In the genomic region with DNA sequence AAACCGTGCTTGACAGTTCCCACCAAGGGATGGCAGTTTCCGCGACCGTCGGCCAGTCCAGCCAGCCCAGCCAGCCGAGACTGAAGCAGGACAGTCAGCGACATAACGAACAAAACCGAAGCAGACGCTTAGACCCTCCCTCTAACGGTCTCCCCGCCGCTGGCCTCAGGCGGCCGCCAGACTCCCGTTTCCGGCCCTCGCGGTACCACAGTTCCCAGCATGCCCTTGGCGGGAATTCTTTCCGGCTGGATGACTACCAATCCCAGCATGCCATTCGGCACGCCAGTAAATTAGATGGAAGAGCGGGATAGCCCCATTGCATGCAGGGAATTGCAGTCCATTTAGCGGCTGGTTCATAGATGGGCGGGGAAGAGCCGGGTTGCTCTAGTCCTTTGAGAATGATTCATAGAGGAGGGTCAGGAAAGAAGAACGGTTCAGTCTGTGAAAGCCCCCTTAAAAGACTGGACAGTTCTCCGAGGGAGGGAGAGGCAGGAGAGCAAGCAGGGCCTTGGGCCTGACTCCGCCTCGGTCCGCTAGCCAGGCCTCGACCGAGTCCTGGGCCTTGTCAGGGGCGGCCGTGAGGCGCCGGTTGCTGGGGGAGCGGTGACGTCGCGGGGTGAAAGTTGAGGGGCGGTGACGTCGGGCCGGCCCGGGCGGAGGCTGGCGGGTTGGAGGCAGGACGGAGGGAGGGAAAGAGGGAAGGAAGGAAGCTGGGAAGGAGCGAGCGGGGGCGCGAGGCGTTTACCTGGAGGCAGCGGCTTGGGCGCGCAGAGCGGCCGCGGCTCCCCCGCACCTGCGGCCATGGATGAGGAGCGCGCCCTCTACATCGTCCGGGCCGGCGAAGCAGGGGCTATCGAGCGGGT, we compare ENCODE assay signal across 8 cellular contexts. TPM values are rescaled to one million over a fixed set of nuclear protein-coding genes. Genes with fewer than 3 reads are reported as not detected.
A peak's percentile ranks its signal among the peaks of the same experiment; 100 is the strongest.
DNase-seq lines count a peak whose midpoint lies in the region; ATAC-seq, FAIRE-seq and TF ChIP-seq lines count a peak whose summit lies in the region.

TSS of gene RIC8B (plus strand) at position 738 of the 863 bp plus-strand sequence. CDS start at position 802, 64 bp downstream.

- FAIRE-seq in A204.1 (lab: Jason Lieb, UNC): peak; percentile 98
- FAIRE-seq in small intestine (lab: Jason Lieb, UNC): no peak

- H3K36me3 ChIP-seq in mammary epithelial cell (ENCODE audit: insufficient read depth, low read length) (no peaks in the 10 kb centered on the region), small intestine (ENCODE audit: control insufficient read depth in 2 of 2, insufficient read depth in 2 of 2, low read length in 2 of 2) (no peaks in the 10 kb centered on the region)

- peak within 1 kb of the TSS; percentile 76 to 93 (median 84) for H3K4me3 ChIP-seq in mammary epithelial cell (replicated peaks in 1 of 3; ENCODE audit: insufficient read depth in 1 of 3, low read depth in 2 of 3, low read length in 3 of 3)
- peak within 1 kb of the TSS; percentile 65 to 80 for H3K4me3 ChIP-seq in small intestine (ENCODE audit: low read depth in 1 of 2, low read length in 2 of 2)

- CTCF ChIA-PET in mammary epithelial cell (lab: Charles Lee; ENCODE audit: low non-redundant PET): interaction anchor here (0.5 kb wide), 1 partner anchor 492 kb away, joined by 6 read pairs; no protein-coding TSS in a partner anchor

- H3K27ac ChIP-seq in VCaP (peak within 1 kb of the TSS; percentile 87), mammary epithelial cell (ENCODE audit: insufficient read depth, low read depth, low read length) (peak within 1 kb of the TSS; percentile 95), small intestine (ENCODE audit: low read depth in 1 of 2, low read length in 1 of 2) (peak within 1 kb of the TSS; percentile 90 to 99)

- in situ Hi-C loops in mammary epithelial cell (cut with MboI; ENCODE audit: low sequenced_read_pairs in 2 of 2): no loop called here

- TF ChIP-seq CTCF in VCaP (conservative IDR thresholded peaks at IDR 0.05) (no peak; the same call in 1 of the 2 replicates), mammary epithelial cell (conservative IDR thresholded peaks at IDR 0.05 in 1 of 2, IDR thresholded peaks at IDR 0.05 in 1 of 2; ENCODE audit: extremely low read depth in 1 of 2, insufficient read depth in 1 of 2, low read depth in 1 of 2, low read length in 2 of 2) (no peak)

- H3K9me3 ChIP-seq in mammary epithelial cell (replicated peaks; ENCODE audit: insufficient read depth, low read length): no peaks in the 10 kb centered on the region
- no peaks in the 10 kb centered on the region for H3K9me3 ChIP-seq in small intestine (ENCODE audit: control insufficient read depth, low read depth)

- peak within 1 kb of the TSS; percentile 89 for H3K4me2 ChIP-seq in mammary epithelial cell (ENCODE audit: insufficient read depth, low read depth, low read length)

- BruUV-seq in mammary epithelial cell (replicated peaks; lab: Mats Ljungman, UMichigan): no TSS peak

- dilution Hi-C loops in mammary epithelial cell (cut with HindIII; ENCODE audit: low sequenced_read_pairs): no loop called here

- peak within 1 kb of the TSS; percentile 88 for H3K9ac ChIP-seq in mammary epithelial cell (ENCODE audit: insufficient read depth, low read length)

- H3K27me3 ChIP-seq in mammary epithelial cell (ENCODE audit: insufficient read depth, low read length): no peaks in the 10 kb centered on the region
- no peaks in the 10 kb centered on the region for H3K27me3 ChIP-seq in small intestine (ENCODE audit: control insufficient read depth in 2 of 2, insufficient read depth in 2 of 2, low read length in 2 of 2)

- DNase-seq in NCI-H2171 treated with DMSO at 0.1 percent for 48 hours (lab: John Stamatoyannopoulos, UW) (peak; percentile 99), mammary epithelial cell (peak; percentile 99), iPS-NIHi11 (ENCODE audit: low spot score) (peak; percentile 92), small intestine (peak; percentile 99)

- H2AFZ ChIP-seq in mammary epithelial cell (ENCODE audit: low read depth, low read length): peak within 1 kb of the TSS; percentile 98

- WGBS in mammary epithelial cell (ENCODE audit: low coverage, missing lambda C conversion rate): under 1% methylated on average over 22 of the region's 71 CpGs
- 0% methylated on average over 55 to 71 of the region's 71 CpGs for WGBS in small intestine, 3 donors

- peaks cover 46% of the 10 kb centered on the region for H3K79me2 ChIP-seq in mammary epithelial cell (ENCODE audit: insufficient read depth, low read length)

- intact Hi-C loops in mammary epithelial cell (cut with micrococcal nuclease): loop anchor here (5.0 to 10.0 kb wide), 2 partner anchors 389 to 527 kb away; partner anchors contain the start of gene CKAP4

- H4K20me1 ChIP-seq in mammary epithelial cell (ENCODE audit: insufficient read depth, low read length): no peaks in the 10 kb centered on the region

- H3K4me1 ChIP-seq in mammary epithelial cell (ENCODE audit: insufficient read depth, low read length) (peaks cover 7% of the 10 kb centered on the region), small intestine (ENCODE audit: control insufficient read depth in 2 of 2, insufficient read depth in 1 of 2, low read depth in 1 of 2, low read length in 1 of 2) (peaks cover 3 to 7% of the 10 kb centered on the region in 2 donors)

- ATAC-seq in GM18861 (IDR thresholded peaks at IDR 0.05; ENCODE audit: unreplicated experiment) (peak; percentile 82), HG03097 (IDR thresholded peaks at IDR 0.05; ENCODE audit: low FRiP score, unreplicated experiment) (peak; percentile 88)

RNA-seq across cellular contexts. Expression of gene RIC8B, which starts in this region (rescaled TPM):
- total RNA-seq in mammary epithelial cell: 1 to 10 TPM; 9.2 to 9.3 TPM
- polyA plus RNA-seq in mammary epithelial cell (4.6 TPM), small intestine (1 to 10 TPM; 3.0 to 5.9 (median 4.9) TPM)
- 17.6 TPM for polyA minus RNA-seq in mammary epithelial cell

Comparison
In these comparisons a context has a peak if more than half of its experiments do, and no peak if none do; other contexts are left out.
1. Peak in every context shown above with its lines: DNase-seq, ATAC-seq, H3K4me3 ChIP-seq and H3K27ac ChIP-seq.